ENCODE assay signal across 21 cellular contexts in genomic region chr6:72761767-72762166, GRCh38.
DNase-seq lines count a peak whose midpoint lies in the region; ATAC-seq and TF ChIP-seq lines count a peak whose summit lies in the region.
"Had no signal": no experiment of that assay in that cellular context is flagged by ENCODE, and none has a peak within 500 bp of the region (broad histone marks: within the 10 kb centered on the region; RNA-seq: fewer than 3 reads in every experiment).

No MANE protein-coding gene starts in this region.

- ATAC-seq in psoas muscle = peak in 2 of 4 donors; percentile 34 to 38
- no peak for ATAC-seq in activated CD4-positive, CD25-positive, alpha-beta regulatory T cell treated with anti-CD3 and anti-CD28 coated beads, Interleukin-2, amount 50 U/mL, for 24 hours
- ATAC-seq: HepG2, PC-3 had no signal

- 40 to 67% methylated on average over 1 to 3 of the region's 5 CpGs for WGBS in mesodermal cell (ENCODE audit: insufficient coverage in 2 of 2), 2 experiments
- 56 to 83% (median 64%) methylated on average over 5 of the region's 5 CpGs for WGBS in psoas muscle, 3 donors

- no peak overlapping the region for H3K4me3 Mint-ChIP-seq in activated CD4-positive, alpha-beta T cell treated with anti-CD3 and anti-CD28 coated beads, Interleukin-2, amount 10 ng/mL, durations not matched to agents 24 days and 14 days
- H3K4me3 Mint-ChIP-seq in chondrocyte (ENCODE audit: unreplicated experiment) = no peak overlapping the region

- intact Hi-C loops in activated CD4-positive, alpha-beta T cell treated with anti-CD3 and anti-CD28 coated beads, Interleukin-2, amount 10 ng/mL, durations not matched to agents 24 days and 14 days (cut with micrococcal nuclease) = no loop called here
- intact Hi-C loops in psoas muscle (cut with DNase I) = no loop called here

- no peaks in the 10 kb centered on the region for H3K9me3 Mint-ChIP-seq in activated CD4-positive, alpha-beta T cell treated with anti-CD3 and anti-CD28 coated beads, Interleukin-2, amount 10 ng/mL, durations not matched to agents 24 days and 14 days
- H3K9me3 Mint-ChIP-seq in chondrocyte (ENCODE audit: low read depth) = no peaks in the 10 kb centered on the region

- no peaks in the 10 kb centered on the region for H3K4me1 Mint-ChIP-seq in activated CD4-positive, alpha-beta T cell treated with anti-CD3 and anti-CD28 coated beads, Interleukin-2, amount 10 ng/mL, durations not matched to agents 24 days and 14 days
- peaks cover 30% of the 10 kb centered on the region for H3K4me1 Mint-ChIP-seq in chondrocyte (ENCODE audit: low read depth)

- peak overlapping the region; percentile 91 for H3K27ac ChIP-seq in mesodermal cell (ENCODE audit: low read depth, low read length, severe bottlenecking)
- H3K27ac ChIP-seq in psoas muscle = peak overlapping the region; percentile 26

- H3K36me3 ChIP-seq in mesodermal cell (ENCODE audit: control insufficient read depth, insufficient read depth, low read length) (no peaks in the 10 kb centered on the region), psoas muscle (ENCODE audit: insufficient read depth in 1 of 2, low read depth in 1 of 2) (no peaks in the 10 kb centered on the region)

- H3K4me1 ChIP-seq in mesodermal cell (ENCODE audit: control insufficient read depth, insufficient read depth, low read length, poor library complexity, severe bottlenecking) = peaks cover 12% of the 10 kb centered on the region
- peaks cover 50% of the 10 kb centered on the region for H3K4me1 ChIP-seq in psoas muscle

- no peak overlapping the region for H3K4me3 ChIP-seq in mesodermal cell (ENCODE audit: extremely low read depth, insufficient read depth, low read length, poor library complexity, severe bottlenecking)
- H3K4me3 ChIP-seq in psoas muscle = peak overlapping the region; percentile 8

- DNase-seq in activated CD4-positive, alpha-beta T cell treated with anti-CD3 and anti-CD28 coated beads, Interleukin-2, amount 10 ng/mL, durations not matched to agents 24 days and 14 days = peak; percentile 27
- no peak for DNase-seq in activated CD4-positive, alpha-beta T cell treated with anti-CD3 and anti-CD28 coated beads for 48 hours
- no peak for DNase-seq in chondrocyte (ENCODE audit: low spot score)
- no peak for DNase-seq in psoas muscle
- no peak for DNase-seq in activated CD4-positive, CD25-positive, alpha-beta regulatory T cell treated with anti-CD3 and anti-CD28 coated beads, Interleukin-2, amount 50 U/mL, for 72 hours
- DNase-seq in NCI-H1436 treated with DMSO at 0.1 percent for 48 hours (lab: John Stamatoyannopoulos, UW) = no peak
- DNase-seq: 8988T, DMS 273 treated with DMSO at 0.1 percent for 48 hours, GF-D8, KBM-7, NCI-H1105 treated with DMSO at 0.1 percent for 48 hours, NCI-H1694 treated with DMSO at 0.1 percent for 48 hours, NCI-H2107, NCI-H345, NCI-H526, PC-3, RPMI8226, SIG-M5 had no signal

- H3K36me3 Mint-ChIP-seq in activated CD4-positive, alpha-beta T cell treated with anti-CD3 and anti-CD28 coated beads, Interleukin-2, amount 10 ng/mL, durations not matched to agents 24 days and 14 days (ENCODE audit: low read depth) = no peaks in the 10 kb centered on the region
- H3K36me3 Mint-ChIP-seq in chondrocyte (ENCODE audit: low read depth) = no peaks in the 10 kb centered on the region

- no peak for TF ChIP-seq CTCF in chondrocyte (IDR thresholded peaks at IDR 0.05)
- TF ChIP-seq CTCF in psoas muscle (IDR thresholded peaks at IDR 0.05) = no peak

- no peaks in the 10 kb centered on the region for H3K27me3 ChIP-seq in psoas muscle (ENCODE audit: insufficient read depth in 3 of 3, low read length in 2 of 3)

- H3K9me3 ChIP-seq in mesodermal cell (ENCODE audit: control insufficient read depth, low read length) (no peaks in the 10 kb centered on the region), psoas muscle (no peaks in the 10 kb centered on the region)

- no peaks in the 10 kb centered on the region for H3K27me3 Mint-ChIP-seq in activated CD4-positive, alpha-beta T cell treated with anti-CD3 and anti-CD28 coated beads, Interleukin-2, amount 10 ng/mL, durations not matched to agents 24 days and 14 days
- H3K27me3 Mint-ChIP-seq in chondrocyte (ENCODE audit: low read depth) = no peaks in the 10 kb centered on the region

- H3K27ac Mint-ChIP-seq in activated CD4-positive, alpha-beta T cell treated with anti-CD3 and anti-CD28 coated beads, Interleukin-2, amount 10 ng/mL, durations not matched to agents 24 days and 14 days = no peak overlapping the region
- peak overlapping the region; percentile 29 for H3K27ac Mint-ChIP-seq in chondrocyte (ENCODE audit: unreplicated experiment)
